Comparison of ENCODE assay signal across 1 cellular context in the genomic region with DNA sequence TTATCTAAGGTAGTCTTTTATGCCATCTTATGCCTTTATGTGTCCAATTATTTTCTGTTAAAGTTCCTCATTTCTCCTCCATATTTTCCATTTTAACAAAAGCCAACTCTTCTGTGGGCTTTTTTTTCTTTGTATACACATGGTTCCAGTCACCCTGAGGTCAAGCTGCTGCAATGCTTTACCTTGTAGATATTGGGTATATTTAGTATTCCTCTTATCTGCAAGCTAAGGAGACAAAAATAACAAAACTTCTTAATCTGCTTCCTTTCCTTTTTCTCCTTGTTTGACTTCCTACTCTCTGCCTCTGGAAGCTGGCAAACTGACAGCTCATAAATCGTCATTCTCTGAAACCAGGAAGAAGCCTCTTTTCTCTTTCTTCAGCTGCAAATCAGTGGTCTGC.
TF ChIP-seq lines count a peak whose summit lies in the region.

No MANE protein-coding gene starts in this region.

TF ChIP-seq in HepG2, 621 proteins besides CTCF, POLR2A, EP300 and RAD21 (continued from another document):
- TF ChIP-seq, protein P1, sequence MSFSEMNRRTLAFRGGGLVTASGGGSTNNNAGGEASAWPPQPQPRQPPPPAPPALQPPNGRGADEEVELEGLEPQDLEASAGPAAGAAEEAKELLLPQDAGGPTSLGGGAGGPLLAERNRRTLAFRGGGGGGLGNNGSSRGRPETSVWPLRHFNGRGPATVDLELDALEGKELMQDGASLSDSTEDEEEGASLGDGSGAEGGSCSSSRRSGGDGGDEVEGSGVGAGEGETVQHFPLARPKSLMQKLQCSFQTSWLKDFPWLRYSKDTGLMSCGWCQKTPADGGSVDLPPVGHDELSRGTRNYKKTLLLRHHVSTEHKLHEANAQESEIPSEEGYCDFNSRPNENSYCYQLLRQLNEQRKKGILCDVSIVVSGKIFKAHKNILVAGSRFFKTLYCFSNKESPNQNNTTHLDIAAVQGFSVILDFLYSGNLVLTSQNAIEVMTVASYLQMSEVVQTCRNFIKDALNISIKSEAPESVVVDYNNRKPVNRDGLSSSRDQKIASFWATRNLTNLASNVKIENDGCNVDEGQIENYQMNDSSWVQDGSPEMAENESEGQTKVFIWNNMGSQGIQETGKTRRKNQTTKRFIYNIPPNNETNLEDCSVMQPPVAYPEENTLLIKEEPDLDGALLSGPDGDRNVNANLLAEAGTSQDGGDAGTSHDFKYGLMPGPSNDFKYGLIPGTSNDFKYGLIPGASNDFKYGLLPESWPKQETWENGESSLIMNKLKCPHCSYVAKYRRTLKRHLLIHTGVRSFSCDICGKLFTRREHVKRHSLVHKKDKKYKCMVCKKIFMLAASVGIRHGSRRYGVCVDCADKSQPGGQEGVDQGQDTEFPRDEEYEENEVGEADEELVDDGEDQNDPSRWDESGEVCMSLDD (CRISPR knock-in tag; IDR thresholded peaks at IDR 0.05; ENCODE audit: borderline replicate concordance), result no peak
